ENCODE assay signal across 10 cellular contexts in genomic region chr17:17913695-17914332, GRCh38. TPM values are rescaled to one million over a fixed set of nuclear protein-coding genes. Genes with fewer than 3 reads are reported as not detected.
DNase-seq lines count a peak whose midpoint lies in the region; ATAC-seq and TF ChIP-seq lines count a peak whose summit lies in the region.
"Had no signal": no experiment of that assay in that cellular context is flagged by ENCODE, and none has a peak within 500 bp of the region (broad histone marks: within the 10 kb centered on the region; RNA-seq: fewer than 3 reads in every experiment).

No MANE protein-coding gene starts in this region.

- H3K36me3 ChIP-seq in HUES48 (ENCODE audit: control insufficient read depth, insufficient read depth, low read length): no peaks in the 10 kb centered on the region
- no peaks in the 10 kb centered on the region for H3K36me3 ChIP-seq in smooth muscle cell (ENCODE audit: low read depth)
- H3K36me3 ChIP-seq in Karpas-422 (ENCODE audit: insufficient read depth, low read length): no peaks in the 10 kb centered on the region

- no peaks in the 10 kb centered on the region for H3K9me2 ChIP-seq in Karpas-422 (replicated peaks; ENCODE audit: insufficient read depth, low read length)

- no peak for TF ChIP-seq CTCF in smooth muscle cell (IDR thresholded peaks at IDR 0.05; ENCODE audit: borderline replicate concordance, insufficient read depth, poor library complexity, severe bottlenecking)

- H3K4me1 ChIP-seq in HUES48 (ENCODE audit: control insufficient read depth, insufficient read depth, low read length): peaks cover 13% of the 10 kb centered on the region; the same call in 1 of the 2 replicates
- peaks cover 18% of the 10 kb centered on the region for H3K4me1 ChIP-seq in smooth muscle cell (ENCODE audit: low read depth)
- peaks cover 6% of the 10 kb centered on the region for H3K4me1 ChIP-seq in Karpas-422 (ENCODE audit: low read length)

- no peaks in the 10 kb centered on the region for H3K9me3 ChIP-seq in HUES48 (ENCODE audit: control insufficient read depth, insufficient read depth, low read length)
- H3K9me3 ChIP-seq in smooth muscle cell (replicated peaks; ENCODE audit: low read depth): no peaks in the 10 kb centered on the region
- H3K9me3 ChIP-seq in Karpas-422 (ENCODE audit: low read length): no peaks in the 10 kb centered on the region

- POLR2A ChIA-PET in activated naive CD8-positive, alpha-beta T cell treated with anti-CD3 and anti-CD28 coated beads, Interleukin-2, amount 10 ng/mL, durations not matched to agents 7 days and 5 days (lab: Charles Lee): interaction anchor here (0.6 kb wide), 1 partner anchor 114 kb away, joined by 3 read pairs; no protein-coding TSS in a partner anchor

- H3K9me3 Mint-ChIP-seq in activated naive CD8-positive, alpha-beta T cell treated with anti-CD3 and anti-CD28 coated beads, Interleukin-2, amount 10 ng/mL, durations not matched to agents 7 days and 5 days: no peaks in the 10 kb centered on the region
- H3K9me3 Mint-ChIP-seq: IgD-negative memory B cell; natural killer cell treated with Interleukin-12 subunit alpha and Interleukin-12 subunit beta and Interleukin-15 and Interleukin-18, amount 100 ng/mL, for 72 hours had no signal

- H3K36me3 Mint-ChIP-seq in activated naive CD8-positive, alpha-beta T cell treated with anti-CD3 and anti-CD28 coated beads, Interleukin-2, amount 10 ng/mL, durations not matched to agents 7 days and 5 days: no peaks in the 10 kb centered on the region
- H3K36me3 Mint-ChIP-seq: natural killer cell treated with Interleukin-12 subunit alpha and Interleukin-12 subunit beta and Interleukin-15 and Interleukin-18, amount 100 ng/mL, for 72 hours had no signal

- H3K27ac ChIP-seq in HUES48 (ENCODE audit: low read depth, low read length): peak overlapping the region; percentile 40
- H3K27ac ChIP-seq in smooth muscle cell (ENCODE audit: low read depth): peak overlapping the region; percentile 69
- no peak overlapping the region for H3K27ac ChIP-seq in Karpas-422 (ENCODE audit: low read length)

- 8% methylated on average over 4 of the region's 4 CpGs for WGBS in smooth muscle cell (ENCODE audit: low lambda C conversion rate)

- H3K27me3 Mint-ChIP-seq in activated naive CD8-positive, alpha-beta T cell treated with anti-CD3 and anti-CD28 coated beads, Interleukin-2, amount 10 ng/mL, durations not matched to agents 7 days and 5 days: no peaks in the 10 kb centered on the region
- H3K27me3 Mint-ChIP-seq: IgD-negative memory B cell; natural killer cell treated with Interleukin-12 subunit alpha and Interleukin-12 subunit beta and Interleukin-15 and Interleukin-18, amount 100 ng/mL, for 72 hours had no signal

- no peaks in the 10 kb centered on the region for H3K27me3 ChIP-seq in HUES48 (ENCODE audit: control insufficient read depth, insufficient read depth, low read length)
- H3K27me3 ChIP-seq in smooth muscle cell (ENCODE audit: low read depth): no peaks in the 10 kb centered on the region
- no peaks in the 10 kb centered on the region for H3K27me3 ChIP-seq in Karpas-422 (ENCODE audit: low read length)

- H3K4me3 ChIP-seq in HUES48 (ENCODE audit: low read depth, low read length): no peak overlapping the region
- no peak overlapping the region for H3K4me3 ChIP-seq in smooth muscle cell
- H3K4me3 ChIP-seq in Karpas-422 (ENCODE audit: low read length): no peak overlapping the region

- ATAC-seq in activated naive CD8-positive, alpha-beta T cell treated with anti-CD3 and anti-CD28 coated beads, Interleukin-2, amount 10 ng/mL, durations not matched to agents 7 days and 5 days (ENCODE audit: low read depth): peak; percentile 99
- ATAC-seq in left ventricle myocardium superior (peak; percentile 86), HG02970 (IDR thresholded peaks at IDR 0.05; ENCODE audit: low FRiP score, unreplicated experiment) (no peak)

- H3K4me3 Mint-ChIP-seq in activated naive CD8-positive, alpha-beta T cell treated with anti-CD3 and anti-CD28 coated beads, Interleukin-2, amount 10 ng/mL, durations not matched to agents 7 days and 5 days: no peak overlapping the region
- H3K4me3 Mint-ChIP-seq: natural killer cell treated with Interleukin-12 subunit alpha and Interleukin-12 subunit beta and Interleukin-15 and Interleukin-18, amount 100 ng/mL, for 72 hours had no signal

- intact Hi-C loops in left ventricle myocardium superior (cut with micrococcal nuclease): no loop called here

- H3K79me2 ChIP-seq in smooth muscle cell (ENCODE audit: low read depth) (peaks cover 21% of the 10 kb centered on the region), Karpas-422 (ENCODE audit: low read length) (no peaks in the 10 kb centered on the region)

- H3K9ac ChIP-seq in HUES48 (ENCODE audit: low read depth, low read length): no peak overlapping the region
- H3K9ac ChIP-seq in smooth muscle cell (ENCODE audit: low read depth): no peak overlapping the region
- H3K9ac ChIP-seq in Karpas-422 (ENCODE audit: low read length): no peak overlapping the region

- H3K4me2 ChIP-seq in smooth muscle cell (peak overlapping the region; percentile 55), Karpas-422 (ENCODE audit: low read depth, low read length, poor library complexity, severe bottlenecking) (no peak overlapping the region)

- H4K20me1 ChIP-seq in smooth muscle cell (ENCODE audit: low read depth) (peaks cover 5% of the 10 kb centered on the region), Karpas-422 (ENCODE audit: insufficient read depth, low read depth, low read length) (no peaks in the 10 kb centered on the region)

- H3K4me1 Mint-ChIP-seq in activated naive CD8-positive, alpha-beta T cell treated with anti-CD3 and anti-CD28 coated beads, Interleukin-2, amount 10 ng/mL, durations not matched to agents 7 days and 5 days: peaks cover 9% of the 10 kb centered on the region

- peak; percentile 50 for DNase-seq in DMS153 treated with DMSO at 0.1 percent for 48 hours (lab: John Stamatoyannopoulos, UW; ENCODE audit: unreplicated experiment)
- peak; percentile 31 for DNase-seq in NOMO-1 treated with dmso at 0.1 percent for 144 hours (lab: John Stamatoyannopoulos, UW; ENCODE audit: unreplicated experiment)
- DNase-seq in activated naive CD8-positive, alpha-beta T cell treated with anti-CD3 and anti-CD28 coated beads, Interleukin-2, amount 10 ng/mL, durations not matched to agents 7 days and 5 days: peak; percentile 43
- peak; percentile 62 for DNase-seq in left ventricle myocardium superior
- peak; percentile 24 for DNase-seq in smooth muscle cell (lab: John Stamatoyannopoulos, UW; ENCODE audit: unreplicated experiment)
- DNase-seq in Karpas-422: no peak

- no peak overlapping the region for H3K27ac Mint-ChIP-seq in activated naive CD8-positive, alpha-beta T cell treated with anti-CD3 and anti-CD28 coated beads, Interleukin-2, amount 10 ng/mL, durations not matched to agents 7 days and 5 days
- H3K27ac Mint-ChIP-seq: natural killer cell treated with Interleukin-12 subunit alpha and Interleukin-12 subunit beta and Interleukin-15 and Interleukin-18, amount 100 ng/mL, for 72 hours had no signal

- no peak overlapping the region for H2AFZ ChIP-seq in smooth muscle cell (ENCODE audit: low read depth)
- H2AFZ ChIP-seq in Karpas-422 (ENCODE audit: low read length): no peak overlapping the region

- H3F3A ChIP-seq in smooth muscle cell (ENCODE audit: low read depth): peaks cover 15% of the 10 kb centered on the region

RNA-seq across cellular contexts. Expression of gene TOM1L2, which starts 58.4 kb away (rescaled TPM):
- 10 to 100 TPM; 32.9 to 37.0 TPM for total RNA-seq in activated naive CD8-positive, alpha-beta T cell treated with anti-CD3 and anti-CD28 coated beads, Interleukin-2, amount 10 ng/mL, durations not matched to agents 7 days and 5 days
- total RNA-seq in left ventricle myocardium superior: 287 TPM
- total RNA-seq in smooth muscle cell: 27.0 and 27.3 TPM in 2 replicates
- polyA plus RNA-seq in smooth muscle cell: 20.3 and 37.9 TPM in 2 replicates
- 6.0 and 6.4 TPM in 2 replicates for total RNA-seq in Karpas-422 (2014; rRNA removed; shearing (Covaris generic); ENCODE audit: low replicate concordance)

RNA-seq across cellular contexts. Expression of gene DRC3, which starts 58.8 kb away (rescaled TPM):
- total RNA-seq in activated naive CD8-positive, alpha-beta T cell treated with anti-CD3 and anti-CD28 coated beads, Interleukin-2, amount 10 ng/mL, durations not matched to agents 7 days and 5 days: under 1 TPM; 0.67 to 0.77 TPM
- total RNA-seq in left ventricle myocardium superior (1.5 TPM), smooth muscle cell (0.72 TPM in 1 of 2 replicates, not detected in the other)
- polyA plus RNA-seq in smooth muscle cell: 0.83 and 2.4 TPM in 2 replicates
- total RNA-seq in Karpas-422 (2014; rRNA removed; shearing (Covaris generic); ENCODE audit: low replicate concordance): 4.5 TPM in 1 of 2 replicates, not detected in the other
